8 cellular contexts compared by ENCODE assay signal in the genomic region with DNA sequence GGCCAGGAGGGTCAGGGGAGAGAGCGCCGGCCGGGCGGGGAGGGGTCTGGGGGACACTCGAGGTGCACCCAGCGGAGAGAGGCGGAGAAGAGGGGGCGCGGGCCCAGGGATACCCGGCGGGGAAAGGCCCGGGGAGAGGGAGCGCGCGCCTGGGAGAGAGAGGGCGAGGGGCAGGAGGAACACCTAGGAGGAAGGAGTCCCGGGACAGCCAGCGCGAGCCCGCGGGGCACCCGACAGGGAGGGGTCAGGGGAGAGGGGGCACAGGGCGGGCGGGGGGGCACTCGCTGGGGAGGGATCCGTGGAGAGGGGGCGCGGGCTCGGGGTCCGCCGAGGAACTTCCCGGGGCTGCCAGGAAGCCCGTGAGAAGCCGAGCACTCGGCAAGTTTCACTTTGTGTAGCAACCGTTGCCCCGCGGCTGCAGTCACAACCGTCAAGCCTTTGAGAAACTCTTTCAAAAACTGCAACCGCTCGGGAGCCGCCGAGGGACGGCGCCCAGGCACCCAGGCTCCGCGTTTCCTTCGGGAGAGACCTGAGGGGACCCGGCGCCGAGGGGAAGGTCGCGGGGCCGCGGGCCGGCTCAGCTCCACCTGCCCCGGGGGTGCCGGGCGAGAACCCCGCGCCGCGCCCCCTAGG.
A peak's percentile ranks its signal among the peaks of the same experiment; 100 is the strongest.
DNase-seq lines count a peak whose midpoint lies in the region; ATAC-seq and TF ChIP-seq lines count a peak whose summit lies in the region.

No MANE protein-coding gene starts in this region.

- WGBS in iPS DF 6.9 (ENCODE audit: insufficient coverage, insufficient read length) = no CpG with 5 or more reads among the region's 63 CpGs

- H3K9me3 ChIP-seq in DND-41 (ENCODE audit: insufficient read depth, low read length, severe bottlenecking) = no peaks in the 10 kb centered on the region
- no peaks in the 10 kb centered on the region for H3K9me3 ChIP-seq in iPS DF 6.9 (ENCODE audit: control insufficient read depth, insufficient read depth, low read length)

- peak; percentile 76 for DNase-seq in DND-41
- peak; percentile 58 for DNase-seq in KBM-7
- DNase-seq in T1000 (lab: John Stamatoyannopoulos, UW) = peak; percentile 38
- peak; percentile 81 for DNase-seq in astrocyte of the hippocampus (ENCODE audit: low read depth, low spot score)
- DNase-seq in iPS DF 6.9 (ENCODE audit: low read depth, low spot score) = no peak
- DNase-seq in HPDE6-E6E7 (ENCODE audit: extremely low spot score) = no peak

- ATAC-seq in DND-41 (ENCODE audit: insufficient read depth, low read depth) = peak; percentile 64
- peak; percentile 21 for ATAC-seq in GM21717 (IDR thresholded peaks at IDR 0.05; ENCODE audit: unreplicated experiment)

- H4K20me1 ChIP-seq in DND-41 (ENCODE audit: insufficient read depth, low read length) = peaks cover 41% of the 10 kb centered on the region

- TF ChIP-seq CTCF in DND-41 (IDR thresholded peaks at IDR 0.05; ENCODE audit: borderline replicate concordance, extremely low read depth, low read length, poor library complexity, severe bottlenecking) = no peak

- H3K27ac ChIP-seq in DND-41 (ENCODE audit: low read length) (peak overlapping the region; percentile 86), iPS DF 6.9 (ENCODE audit: low read length) (no peak overlapping the region), skin epidermis (peak overlapping the region; percentile 84 to 100 (median 96))

- peaks cover 49% of the 10 kb centered on the region for H3K79me2 ChIP-seq in DND-41 (ENCODE audit: insufficient read depth, low read length)

- peaks cover 49% of the 10 kb centered on the region for H3K4me1 ChIP-seq in DND-41 (ENCODE audit: insufficient read depth, low read length)
- H3K4me1 ChIP-seq in iPS DF 6.9 (ENCODE audit: control insufficient read depth, insufficient read depth, low read length) = peaks cover 2% of the 10 kb centered on the region; the same call in 1 of the 2 replicates

- H3K27me3 ChIP-seq in DND-41 (ENCODE audit: insufficient read depth, low read length, poor library complexity) (no peaks in the 10 kb centered on the region), iPS DF 6.9 (ENCODE audit: control insufficient read depth, insufficient read depth, low read length) (no peaks in the 10 kb centered on the region; the same call in 1 of the 2 replicates)

- H3K36me3 ChIP-seq in DND-41 (ENCODE audit: insufficient read depth, low read length) (peaks cover 37% of the 10 kb centered on the region), iPS DF 6.9 (ENCODE audit: control insufficient read depth, insufficient read depth, low read length) (peaks cover 4% of the 10 kb centered on the region; the same call in 1 of the 2 replicates)

- peak overlapping the region; percentile 97 for H3K4me2 ChIP-seq in DND-41 (ENCODE audit: insufficient read depth, low read length)

- H2AFZ ChIP-seq in DND-41 (ENCODE audit: low read depth, low read length) = peak overlapping the region; percentile 74

- peak overlapping the region; percentile 86 for H3K9ac ChIP-seq in DND-41 (ENCODE audit: low read depth, low read length)

- H3K4me3 ChIP-seq in DND-41 (ENCODE audit: low read depth in 1 of 2, low read length in 2 of 2) (peak overlapping the region; percentile 78 to 94; a peak in 3 of 4 replicates), iPS DF 6.9 (ENCODE audit: low read length) (peak overlapping the region; percentile 82), skin epidermis (peak overlapping the region; percentile 64 to 91 (median 81))

- in situ Hi-C loops in KBM-7 (cut with MboI; ENCODE audit: low pct_unique_long_range_greater_than_20kb, low sequenced_read_pairs) = no loop called here

Comparison
In these comparisons a context has a peak if more than half of its experiments do, and no peak if none do; other contexts are left out.
1. DNase-seq: peak in DND-41 (single experiment), KBM-7 (single experiment), T1000 (single experiment) and astrocyte of the hippocampus (single experiment); none in iPS DF 6.9 (single experiment) and HPDE6-E6E7 (single experiment).
2. Peak in every context shown above with its lines, with median percentiles within 50 percentile points of each other: H3K4me3 ChIP-seq.